ENCODE assay signal across 24 cellular contexts in genomic region chr3:56415672-56416071, GRCh38. TPM values are rescaled to one million over a fixed set of nuclear protein-coding genes. Genes with fewer than 3 reads are reported as not detected.
DNase-seq lines count a peak whose midpoint lies in the region; ATAC-seq, FAIRE-seq and TF ChIP-seq lines count a peak whose summit lies in the region.
"Had no signal": no experiment of that assay in that cellular context is flagged by ENCODE, and none has a peak within 500 bp of the region (broad histone marks: within the 10 kb centered on the region; RNA-seq: fewer than 3 reads in every experiment).

No MANE protein-coding gene starts in this region.

- no peak overlapping the region for H3K27ac Mint-ChIP-seq in HFFc6
- H3K27ac Mint-ChIP-seq: activated naive CD4-positive, alpha-beta T cell treated with anti-CD3 and anti-CD28 coated beads, Interleukin-2, amount 50 U/mL, for 72 hours; activated T-helper 2 cell treated with anti-CD3 and anti-CD28 coated beads, Interferon-gamma antibody, Interleukin-2, Interleukin-4, amounts not matched to agents 10 μg/mL and 5 μg/mL and 100 μg/mL, durations not matched to agents 14 hours and 24 hours and 36 hours; naive B cell; WTC11 had no signal

- no peak overlapping the region for H3K4me3 Mint-ChIP-seq in HFFc6
- H3K4me3 Mint-ChIP-seq: naive B cell, WTC11 had no signal

- FAIRE-seq in bronchial epithelial cell (lab: Jason Lieb, UNC): no peak
- FAIRE-seq: small intestine had no signal

- H3K4me3 ChIP-seq in bronchial epithelial cell (ENCODE audit: low read depth, low read length): no peak overlapping the region
- H3K4me3 ChIP-seq: ascending aorta, left lung had no signal

- no peaks in the 10 kb centered on the region for H3K36me3 ChIP-seq in bronchial epithelial cell (ENCODE audit: control insufficient read depth, insufficient read depth, low read length)
- H3K36me3 ChIP-seq: ascending aorta, BE2C, left lung had no signal

- H3K27me3 ChIP-seq in bronchial epithelial cell (ENCODE audit: control insufficient read depth, insufficient read depth, low read length): no peaks in the 10 kb centered on the region
- H3K27me3 ChIP-seq: ascending aorta, BE2C, foreskin keratinocyte, left lung had no signal

- no peak for ATAC-seq in HG02759 (IDR thresholded peaks at IDR 0.05; ENCODE audit: unreplicated experiment)
- no peak for ATAC-seq in HG02840 (IDR thresholded peaks at IDR 0.05; ENCODE audit: low FRiP score, unreplicated experiment)
- ATAC-seq: activated naive CD4-positive, alpha-beta T cell treated with anti-CD3 and anti-CD28 coated beads, Interleukin-2, amount 50 U/mL, for 72 hours; foreskin keratinocyte; left lung; WTC11 had no signal

- TF ChIP-seq CTCF in bronchial epithelial cell (IDR thresholded peaks at IDR 0.05; ENCODE audit: insufficient read depth, low read length, severe bottlenecking) (no peak), HFFc6 (IDR thresholded peaks at IDR 0.05) (no peak)

- no peaks in the 10 kb centered on the region; the same call in 1 of the 2 replicates for H3K36me3 Mint-ChIP-seq in HFFc6 (ENCODE audit: low read depth)
- H3K36me3 Mint-ChIP-seq: activated naive CD4-positive, alpha-beta T cell treated with anti-CD3 and anti-CD28 coated beads, Interleukin-2, amount 50 U/mL, for 72 hours; naive B cell had no signal

- DNase-seq in NCI-H1105 treated with DMSO at 0.1 percent for 48 hours (lab: John Stamatoyannopoulos, UW) (peak; percentile 5), NCI-H1105 (lab: John Stamatoyannopoulos, UW) (no peak), NCI-H774 (lab: John Stamatoyannopoulos, UW) (peak; percentile 32), bronchial epithelial cell (ENCODE audit: low read depth) (peak; percentile 42), renal cortical epithelial cell (ENCODE audit: low read depth) (peak; percentile 13), HFFc6 (no peak)
- DNase-seq: BE2C; DND-41; HCEC 1CT; left lung; naive B cell; NCI-H1436 treated with DMSO at 0.1 percent for 48 hours; NCI-H69; small intestine; stimulated activated CD4-positive, alpha-beta T cell treated with anti-CD3 and anti-CD28 coated beads, Interleukin-1b, Interleukin-23, amount 100 ng/mL, for 48 hours; SW 1271; T1000 had no signal

- H3K9me3 Mint-ChIP-seq in HFFc6: peaks cover 55% of the 10 kb centered on the region
- H3K9me3 Mint-ChIP-seq: activated T-helper 2 cell treated with anti-CD3 and anti-CD28 coated beads, Interferon-gamma antibody, Interleukin-2, Interleukin-4, amounts not matched to agents 10 μg/mL and 5 μg/mL and 100 μg/mL, durations not matched to agents 14 hours and 24 hours and 36 hours had no signal

- no peaks in the 10 kb centered on the region for H3K4me1 Mint-ChIP-seq in HFFc6 (ENCODE audit: low read depth)
- H3K4me1 Mint-ChIP-seq: naive B cell had no signal

- H3K27me3 Mint-ChIP-seq in HFFc6 (ENCODE audit: insufficient read depth): peaks cover 3% of the 10 kb centered on the region; the same call in 1 of the 2 replicates

RNA-seq across cellular contexts. Expression of gene ERC2, which starts 52.6 kb away (rescaled TPM):
- total RNA-seq in bronchial epithelial cell: under 0.01 and 0.13 TPM in 2 replicates
- 3.1 and 6.2 TPM in 2 replicates for total RNA-seq in renal cortical epithelial cell
- under 1 TPM in 1 of 6 experiments, not detected in 5; 0.11 TPM for total RNA-seq in HFFc6 (2021; fragmentation: NEBNext Ultra II Directional; extraction: Animal tissue kit (Norgen Biotek cat#: 25700))
- total RNA-seq: foreskin keratinocyte had no signal

Comparison
In these comparisons a context has a peak if more than half of its experiments do, and no peak if none do; other contexts are left out.
1. DNase-seq: peak in NCI-H1105 treated with DMSO at 0.1 percent for 48 hours (single experiment), NCI-H774 (single experiment), bronchial epithelial cell (single experiment) and renal cortical epithelial cell (single experiment); none in NCI-H1105 (single experiment) and HFFc6 (single experiment).